In genomic region chr1:208206092-208206698, GRCh38 we compare ENCODE assay signal across 19 cellular contexts. TPM values are rescaled to one million over a fixed set of nuclear protein-coding genes. Genes with fewer than 3 reads are reported as not detected.
DNase-seq lines count a peak whose midpoint lies in the region; ATAC-seq, FAIRE-seq and TF ChIP-seq lines count a peak whose summit lies in the region.
"Had no signal": no experiment of that assay in that cellular context is flagged by ENCODE, and none has a peak within 500 bp of the region (broad histone marks: within the 10 kb centered on the region; RNA-seq: fewer than 3 reads in every experiment).

No MANE protein-coding gene starts in this region.

- no peak for TF ChIP-seq POLR2A in sigmoid colon (IDR thresholded peaks at IDR 0.05)
- no peak for TF ChIP-seq POLR2A in GM12891 (IDR thresholded peaks at IDR 0.05; ENCODE audit: low read depth, low read length)

- H3K79me1 ChIP-seq in mesenchymal stem cell (replicated peaks; ENCODE audit: low read length, poor library complexity, severe bottlenecking), result no peaks in the 10 kb centered on the region

- peak overlapping the region; percentile 41 to 67 for H3K4ac ChIP-seq in mesenchymal stem cell (ENCODE audit: low read depth in 1 of 2, low read length in 2 of 2)

- DNase-seq in right cardiac atrium (no peak), Right ventricle myocardium superior (no peak), mesenchymal stem cell (peak; percentile 72), Kasumi-1 (lab: John Stamatoyannopoulos, UW) (no peak), sigmoid colon (no peak), NCI-H1048 (lab: John Stamatoyannopoulos, UW) (no peak), GM12891 (ENCODE audit: insufficient read length, low spot score) (no peak)
- DNase-seq: aorta; GOT3; naive thymus-derived CD4-positive, alpha-beta T cell; NCI-H187 treated with DMSO at 0.1 percent for 48 hours; uterus had no signal

- TF ChIP-seq CTCF in OCI-LY3 (IDR thresholded peaks at IDR 0.05; ENCODE audit: low read depth, low read length), result no peak
- no peak for TF ChIP-seq CTCF in sigmoid colon (IDR thresholded peaks at IDR 0.05)

- H2BK120ac ChIP-seq in mesenchymal stem cell (ENCODE audit: low read depth, low read length), result peak overlapping the region; percentile 43

- H3K9me3 ChIP-seq in right cardiac atrium (ENCODE audit: control insufficient read depth, low read length) (no peaks in the 10 kb centered on the region), OCI-LY3 (ENCODE audit: insufficient read depth, low read length) (no peaks in the 10 kb centered on the region), mesenchymal stem cell (ENCODE audit: control insufficient read depth, low read length) (no peaks in the 10 kb centered on the region), sigmoid colon (no peaks in the 10 kb centered on the region)
- H3K9me3 ChIP-seq: uterus had no signal

- peak overlapping the region; percentile 70 to 86 for H2BK12ac ChIP-seq in mesenchymal stem cell (ENCODE audit: low read length in 2 of 2)

- H3K9ac ChIP-seq in OCI-LY3 (ENCODE audit: low read length), result no peak overlapping the region
- H3K9ac ChIP-seq in mesenchymal stem cell (ENCODE audit: low read length), result no peak overlapping the region

- 85% methylated on average over 5 of the region's 5 CpGs for WGBS in right cardiac atrium
- WGBS in mesenchymal stem cell, result 68% methylated on average over 5 of the region's 5 CpGs
- WGBS in sigmoid colon, 2 donors, result 26 to 74% methylated on average over 5 of the region's 5 CpGs

- intact Hi-C loops in right cardiac atrium (cut with DNase I), result no loop called here
- intact Hi-C loops in Right ventricle myocardium superior (cut with DNase I), result no loop called here
- intact Hi-C loops in sigmoid colon (cut with DNase I), result no loop called here

- no peak for FAIRE-seq in GM12891 (lab: Jason Lieb, UNC)
- FAIRE-seq: endometrium, G401.6, GM12892 had no signal

- H2BK15ac ChIP-seq in mesenchymal stem cell (ENCODE audit: low read depth, poor library complexity, severe bottlenecking), result no peak overlapping the region

- H3K27ac ChIP-seq in right cardiac atrium (ENCODE audit: low read length) (peak overlapping the region; percentile 59), OCI-LY3 (ENCODE audit: low read length) (peak overlapping the region; percentile 89; the same call in 1 of the 2 replicates), mesenchymal stem cell (ENCODE audit: low read length, poor library complexity, severe bottlenecking) (no peak overlapping the region), sigmoid colon (no peak overlapping the region)

- H4K8ac ChIP-seq in mesenchymal stem cell (ENCODE audit: low read length), result no peak overlapping the region

- H2AK5ac ChIP-seq in mesenchymal stem cell (ENCODE audit: low read length, severe bottlenecking), result no peak overlapping the region

- no peak overlapping the region for H4K91ac ChIP-seq in mesenchymal stem cell (ENCODE audit: low read length)

- no peak overlapping the region for H3K14ac ChIP-seq in mesenchymal stem cell (ENCODE audit: low read length in 2 of 2)

- peak overlapping the region; percentile 66 to 77 for H3K18ac ChIP-seq in mesenchymal stem cell (ENCODE audit: low read depth in 1 of 2, low read length in 2 of 2)

- no peak overlapping the region for H3K4me3 ChIP-seq in right cardiac atrium (ENCODE audit: low read length)
- no peak overlapping the region for H3K4me3 ChIP-seq in OCI-LY3 (ENCODE audit: low read length)
- H3K4me3 ChIP-seq in mesenchymal stem cell (ENCODE audit: insufficient read depth in 1 of 2, low read depth in 1 of 2, low read length in 2 of 2), result no peak overlapping the region
- no peak overlapping the region for H3K4me3 ChIP-seq in sigmoid colon
- H3K4me3 ChIP-seq: lung, uterus had no signal

- H3K4me2 ChIP-seq in OCI-LY3 (ENCODE audit: low read length), result no peak overlapping the region
- H3K4me2 ChIP-seq in mesenchymal stem cell (ENCODE audit: low read length, poor library complexity, severe bottlenecking), result no peak overlapping the region

- H3K4me1 ChIP-seq in right cardiac atrium (ENCODE audit: control insufficient read depth, insufficient read depth, low read length) (peaks cover 26% of the 10 kb centered on the region), OCI-LY3 (ENCODE audit: low read length) (peaks cover 39% of the 10 kb centered on the region), mesenchymal stem cell (ENCODE audit: control insufficient read depth, insufficient read depth, low read depth, low read length) (peaks cover 23% of the 10 kb centered on the region), sigmoid colon (peaks cover 0 to 17% (median 8%) of the 10 kb centered on the region in 4 donors)
- H3K4me1 ChIP-seq: uterus had no signal

- no peak overlapping the region for H3K23ac ChIP-seq in mesenchymal stem cell (ENCODE audit: low read length in 2 of 2)

- peaks cover 9% of the 10 kb centered on the region for H3K36me3 ChIP-seq in OCI-LY3 (replicated peaks; ENCODE audit: low read depth, low read length)
- H3K36me3 ChIP-seq in mesenchymal stem cell (ENCODE audit: control insufficient read depth in 1 of 2, insufficient read depth in 2 of 2, low read depth in 1 of 2, low read length in 2 of 2), result no peaks in the 10 kb centered on the region
- peaks cover 0 to 24% (median 0%) of the 10 kb centered on the region in 4 donors for H3K36me3 ChIP-seq in sigmoid colon
- H3K36me3 ChIP-seq: uterus had no signal

- no peaks in the 10 kb centered on the region for H4K20me1 ChIP-seq in OCI-LY3 (ENCODE audit: insufficient read depth, low read length)

- H2AFZ ChIP-seq in OCI-LY3 (ENCODE audit: low read depth, low read length) (no peak overlapping the region), mesenchymal stem cell (ENCODE audit: low read depth, low read length) (no peak overlapping the region)

- TF ChIP-seq EP300 in sigmoid colon (IDR thresholded peaks at IDR 0.05), result no peak

- H3K27me3 ChIP-seq in right cardiac atrium (ENCODE audit: control insufficient read depth, insufficient read depth) (no peaks in the 10 kb centered on the region), OCI-LY3 (ENCODE audit: low read depth, low read length) (no peaks in the 10 kb centered on the region), mesenchymal stem cell (ENCODE audit: control insufficient read depth in 1 of 2, insufficient read depth in 1 of 2, low read length in 2 of 2) (no peaks in the 10 kb centered on the region), sigmoid colon (no peaks in the 10 kb centered on the region)
- H3K27me3 ChIP-seq: uterus had no signal

- H2BK5ac ChIP-seq in mesenchymal stem cell (ENCODE audit: low read depth, low read length, poor library complexity, severe bottlenecking), result no peak overlapping the region

- ATAC-seq in right cardiac atrium (no peak), Right ventricle myocardium superior (ENCODE audit: poor library complexity) (no peak)
- ATAC-seq: activated CD4-positive, CD25-positive, alpha-beta regulatory T cell treated with anti-CD3 and anti-CD28 coated beads, Interleukin-2, amount 50 U/mL, for 24 hours; naive thymus-derived CD4-positive, alpha-beta T cell; stimulated activated effector memory CD8-positive, alpha-beta T cell treated with anti-CD3 and anti-CD28 coated beads, Interleukin-12 subunit alpha, Interleukin-12 subunit beta, amount 100 ng/mL, for 72 hours had no signal

- peaks cover 5% of the 10 kb centered on the region for H3K79me2 ChIP-seq in OCI-LY3 (ENCODE audit: low read length)

TF ChIP-seq in GM12891, 5 proteins besides CTCF, POLR2A, EP300 and RAD21:
- TF ChIP-seq TAF1 (IDR thresholded peaks at IDR 0.05; ENCODE audit: low read depth, low read length) (no peak), PAX5 (IDR thresholded peaks at IDR 0.05; ENCODE audit: insufficient read depth, low read length, severe bottlenecking) (no peak), POU2F2 (IDR thresholded peaks at IDR 0.05; ENCODE audit: low read depth, low read length) (no peak), SPI1 (IDR thresholded peaks at IDR 0.05; ENCODE audit: low read depth, low read length) (no peak), POLR2AphosphoS5 (IDR thresholded peaks at IDR 0.05; ENCODE audit: low read depth, low read length) (no peak)

RNA-seq across cellular contexts. Expression of gene PLXNA2, which starts 38.0 kb away (rescaled TPM):
- total RNA-seq in right cardiac atrium (10 to 100 TPM; 16.2 to 26.6 (median 16.8) TPM), Right ventricle myocardium superior (14.4 TPM), sigmoid colon (10 to 100 TPM in 2 of 4 donors, 1 to 10 TPM in 2; 5.1 to 16.1 (median 8.4) TPM)
- polyA plus RNA-seq in right cardiac atrium (7.3 TPM), sigmoid colon (10 to 100 TPM in 1 of 3 donors, 1 to 10 TPM in 2; 2.4 to 14.2 (median 4.9) TPM)
- polyA plus RNA-seq in mesenchymal stem cell (2013, experiment 1 of 2), result 4.6 TPM
- polyA plus RNA-seq in mesenchymal stem cell (2013, experiment 2 of 2), result 4.6 TPM
- 0.26 TPM for polyA plus RNA-seq in GM12891 (2012; ENCODE audit: low read depth, missing spikeins)
- polyA plus RNA-seq: naive thymus-derived CD4-positive, alpha-beta T cell had no signal

Comparison
In these comparisons a context has a peak if more than half of its experiments do, and no peak if none do; other contexts are left out.
1. H3K27ac ChIP-seq: peak in right cardiac atrium (single experiment) and OCI-LY3 (single experiment); none in mesenchymal stem cell (single experiment) and sigmoid colon (0 of 4).